ENCODE assay signal across 9 cellular contexts in genomic region chr6:160534050-160534696, GRCh38.
DNase-seq lines count a peak whose midpoint lies in the region; ATAC-seq and TF ChIP-seq lines count a peak whose summit lies in the region.
"Had no signal": no experiment of that assay in that cellular context is flagged by ENCODE, and none has a peak within 500 bp of the region (broad histone marks: within the 10 kb centered on the region; RNA-seq: fewer than 3 reads in every experiment).

No MANE protein-coding gene starts in this region.

- peaks cover 7% of the 10 kb centered on the region for H3K27me3 Mint-ChIP-seq in CD4-positive, alpha-beta T cell

- peak; percentile 64 for ATAC-seq in CD4-positive, alpha-beta T cell (ENCODE audit: poor library complexity)
- ATAC-seq in HG03457 (IDR thresholded peaks at IDR 0.05; ENCODE audit: unreplicated experiment) (peak; percentile 63), left ventricle myocardium superior (peak; percentile 71), sciatic nerve (peak; percentile 88), GM18520 (IDR thresholded peaks at IDR 0.05; ENCODE audit: unreplicated experiment) (no peak)

- peak; percentile 96 for TF ChIP-seq CTCF in CD4-positive, alpha-beta T cell (IDR thresholded peaks at IDR 0.05)

- no peaks in the 10 kb centered on the region for H3K27me3 ChIP-seq in CD4-positive, alpha-beta T cell (ENCODE audit: control insufficient read depth, insufficient read depth, low read length)

- in situ Hi-C loops in SK-MEL-5 (cut with HindIII; ENCODE audit: low pct_unique_long_range_greater_than_20kb, low sequenced_read_pairs): no loop called here

- H3K9me3 Mint-ChIP-seq in CD4-positive, alpha-beta T cell: no peaks in the 10 kb centered on the region

- no peaks in the 10 kb centered on the region for H3K36me3 Mint-ChIP-seq in CD4-positive, alpha-beta T cell (ENCODE audit: low read depth)

- intact Hi-C loops in CD4-positive, alpha-beta T cell (cut with DNase I, micrococcal nuclease): loop anchor here (1.0 to 10.0 kb wide), 4 partner anchors 14 to 1359 kb away; no protein-coding TSS in a partner anchor
- intact Hi-C loops in left ventricle myocardium superior (cut with micrococcal nuclease) (no loop called here), sciatic nerve (cut with DNase I) (no loop called here)

- H3K27ac Mint-ChIP-seq in CD4-positive, alpha-beta T cell: no peak overlapping the region
- H3K27ac Mint-ChIP-seq: activated naive CD8-positive, alpha-beta T cell had no signal

- no peak overlapping the region for H3K4me3 Mint-ChIP-seq in CD4-positive, alpha-beta T cell
- H3K4me3 Mint-ChIP-seq: activated naive CD8-positive, alpha-beta T cell had no signal

- DNase-seq in CD4-positive, alpha-beta T cell: peak; percentile 32 to 63 (median 48)
- DNase-seq in GM19240 (ENCODE audit: insufficient read length, low spot score) (peak; percentile 11), SK-MEL-5 (ENCODE audit: low read depth, low spot score) (peak; percentile 66), left ventricle myocardium superior (peak; percentile 58), sciatic nerve (ENCODE audit: low spot score) (peak; percentile 75)
- peak; percentile 19 for DNase-seq in activated naive CD8-positive, alpha-beta T cell treated with anti-CD3 and anti-CD28 coated beads, Interleukin-2, amount 50 U/mL, for 16 hours (ENCODE audit: low read depth, low spot score)

- no peak overlapping the region for H3K27ac ChIP-seq in CD4-positive, alpha-beta T cell (ENCODE audit: low read depth, low read length)

- no peaks in the 10 kb centered on the region for H3K4me1 Mint-ChIP-seq in CD4-positive, alpha-beta T cell (ENCODE audit: low read depth)

- CTCF ChIA-PET in CD4-positive, alpha-beta T cell (lab: Charles Lee): interaction anchor here (0.8 to 2.7 kb wide), 3 partner anchors 9 to 396 kb away, joined by 5 to 29 read pairs (median 5); no protein-coding TSS in a partner anchor

- H3K9me3 ChIP-seq in CD4-positive, alpha-beta T cell (ENCODE audit: control insufficient read depth, low read length): no peaks in the 10 kb centered on the region

- POLR2A ChIA-PET in CD4-positive, alpha-beta T cell (lab: Charles Lee): interaction anchor here (0.5 to 0.7 kb wide), 2 partner anchors 23 to 842 kb away, joined by 3 to 4 read pairs; no protein-coding TSS in a partner anchor

Comparison
In these comparisons a context has a peak if more than half of its experiments do, and no peak if none do; other contexts are left out.
1. DNase-seq: peak in every context shown above with its lines; median percentile 75 in sciatic nerve; 66 in SK-MEL-5; 58 in left ventricle myocardium superior; 48 in CD4-positive, alpha-beta T cell; 19 in activated naive CD8-positive, alpha-beta T cell treated with anti-CD3 and anti-CD28 coated beads, Interleukin-2, amount 50 U/mL, for 16 hours; 11 in GM19240.
2. intact Hi-C loops: an anchor here in CD4-positive, alpha-beta T cell (1.0 to 10.0 kb wide); none called in left ventricle myocardium superior and sciatic nerve.